ENCODE assay signal across 1 cellular context in genomic region chr9:712643-713042, GRCh38.
TF ChIP-seq lines count a peak whose summit lies in the region.

No MANE protein-coding gene starts in this region.

TF ChIP-seq in SK-N-SH treated with all-trans-retinoic acid at 6 μM for 48 hours, 23 proteins besides CTCF, POLR2A, EP300 and RAD21 (continued from another document):
- no peak for TF ChIP-seq TSHZ2 (CRISPR knock-in tag; IDR thresholded peaks at IDR 0.05)
